ENCODE assay signal across 8 cellular contexts in the genomic region with DNA sequence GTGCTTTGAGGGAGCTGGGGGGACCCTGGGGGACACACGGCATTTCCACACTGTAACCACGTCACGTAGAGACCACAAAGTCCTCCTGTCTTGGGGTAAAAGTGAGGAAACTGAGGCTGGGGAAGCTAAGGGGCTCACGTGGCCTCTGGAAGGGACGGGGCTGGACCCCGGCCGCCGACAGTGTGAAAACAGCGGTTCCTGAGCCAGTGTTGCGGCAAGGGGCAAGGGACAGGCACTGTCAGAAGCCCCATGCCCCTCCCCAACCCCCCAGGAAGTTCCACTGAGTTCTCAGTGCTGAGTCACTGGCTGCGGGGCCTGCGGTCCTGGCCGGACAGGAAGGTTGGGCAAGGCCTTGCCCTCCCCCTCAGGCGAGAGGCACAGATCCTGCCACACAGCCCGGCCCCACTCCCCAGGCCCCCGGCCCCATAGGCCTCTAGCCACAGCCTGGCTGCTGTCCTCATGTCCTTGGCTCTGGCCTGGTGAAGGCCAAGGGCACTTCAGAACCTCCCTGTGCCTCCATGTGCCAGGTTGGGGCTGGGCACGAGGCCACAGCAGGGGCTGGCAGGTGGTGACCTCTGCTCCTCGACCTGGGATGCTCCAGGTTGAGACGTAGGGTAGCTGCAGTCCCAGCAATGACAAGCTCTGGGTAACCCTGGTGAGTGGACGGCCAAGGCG. TPM values are rescaled to one million over a fixed set of nuclear protein-coding genes. Genes with fewer than 3 reads are reported as not detected.
DNase-seq lines count a peak whose midpoint lies in the region; ATAC-seq, FAIRE-seq and TF ChIP-seq lines count a peak whose summit lies in the region.

No MANE protein-coding gene starts in this region.

- H3K18ac ChIP-seq in neuronal stem cell (ENCODE audit: low read length) = peak overlapping the region; percentile 3

- no peak overlapping the region for H2AFZ ChIP-seq in OCI-LY3 (ENCODE audit: low read depth, low read length)
- H2AFZ ChIP-seq in endothelial cell of umbilical vein (ENCODE audit: low read depth, low read length) = peak overlapping the region; percentile 11
- H2AFZ ChIP-seq in neuronal stem cell (ENCODE audit: low read length) = peak overlapping the region; percentile 68

- peak overlapping the region; percentile 90 for H2AK5ac ChIP-seq in neuronal stem cell (ENCODE audit: low read depth, low read length)

- H2BK15ac ChIP-seq in neuronal stem cell (ENCODE audit: low read length) = peak overlapping the region; percentile 75

- no peaks in the 10 kb centered on the region for H3K9me3 ChIP-seq in OCI-LY3 (ENCODE audit: insufficient read depth, low read length)
- no peaks in the 10 kb centered on the region for H3K9me3 ChIP-seq in endothelial cell of umbilical vein (replicated peaks; ENCODE audit: control insufficient read depth, insufficient read depth, low read length)
- H3K9me3 ChIP-seq in neuronal stem cell (replicated peaks in 1 of 2; ENCODE audit: control insufficient read depth in 2 of 2, insufficient read depth in 1 of 2, low read depth in 1 of 2, low read length in 2 of 2) = no peaks in the 10 kb centered on the region

- no peak overlapping the region for H2BK5ac ChIP-seq in neuronal stem cell (ENCODE audit: low read length)

- H3K23ac ChIP-seq in neuronal stem cell (ENCODE audit: low read depth, low read length, poor library complexity) = peak overlapping the region; percentile 55

- H3K9ac ChIP-seq in OCI-LY3 (ENCODE audit: low read length) (no peak overlapping the region), endothelial cell of umbilical vein (replicated peaks; ENCODE audit: extremely low read depth, insufficient read depth, low read length) (peak overlapping the region; percentile 81), neuronal stem cell (ENCODE audit: low read depth, low read length, poor library complexity) (peak overlapping the region; percentile 21)

- no peak for FAIRE-seq in endothelial cell of umbilical vein (lab: Jason Lieb, UNC)

- TF ChIP-seq POLR2A in endothelial cell of umbilical vein (IDR thresholded peaks at IDR 0.05; ENCODE audit: low read depth, low read length) = no peak

- intact Hi-C loops in endothelial cell of umbilical vein (cut with micrococcal nuclease) = loop anchor here (1.0 to 10.0 kb wide), 2 partner anchors 12 to 193 kb away; a partner anchor contains a TSS

- no peak overlapping the region for H3K4me3 ChIP-seq in OCI-LY3 (ENCODE audit: low read length)
- H3K4me3 ChIP-seq in endothelial cell of umbilical vein (replicated peaks in 1 of 3; ENCODE audit: insufficient read depth in 1 of 3, low read depth in 1 of 3, low read length in 3 of 3) = no peak overlapping the region
- H3K4me3 ChIP-seq in neuronal stem cell (ENCODE audit: low read length in 2 of 2) = no peak overlapping the region

- WGBS in neuronal stem cell (ENCODE audit: extremely low coverage in 2 of 2, insufficient read length in 2 of 2, insufficient replicate concordance in 1 of 2), 2 donors = no CpG with 5 or more reads among the region's 21 CpGs

- H3K9me3 Mint-ChIP-seq in endothelial cell (ENCODE audit: unreplicated experiment) = no peaks in the 10 kb centered on the region

- H3K27me3 ChIP-seq in OCI-LY3 (ENCODE audit: low read depth, low read length) (no peaks in the 10 kb centered on the region), endothelial cell of umbilical vein (ENCODE audit: control insufficient read depth in 2 of 2, insufficient read depth in 2 of 2, low read length in 2 of 2) (no peaks in the 10 kb centered on the region), neuronal stem cell (ENCODE audit: control insufficient read depth in 3 of 3, insufficient read depth in 3 of 3, low read depth in 1 of 3, low read length in 3 of 3) (no peaks in the 10 kb centered on the region)

- DNase-seq in endothelial cell of umbilical vein (ENCODE audit: low read depth, low spot score) (peak; percentile 79), neuronal stem cell (ENCODE audit: low spot score) (no peak), endothelial cell (ENCODE audit: low spot score) (no peak), Kasumi-1 (lab: John Stamatoyannopoulos, UW) (no peak), LoVo (ENCODE audit: low spot score) (no peak)

- H4K20me1 ChIP-seq in OCI-LY3 (ENCODE audit: insufficient read depth, low read length) = no peaks in the 10 kb centered on the region
- H4K20me1 ChIP-seq in endothelial cell of umbilical vein (replicated peaks; ENCODE audit: control insufficient read depth, extremely low read depth, insufficient read depth, low read length) = no peaks in the 10 kb centered on the region

- H3K4me2 ChIP-seq in OCI-LY3 (ENCODE audit: low read length) (no peak overlapping the region; the same call in 1 of the 2 replicates), endothelial cell of umbilical vein (ENCODE audit: insufficient read depth, low read length) (peak overlapping the region; percentile 52), neuronal stem cell (ENCODE audit: insufficient read depth, low read length, poor library complexity, severe bottlenecking) (no peak overlapping the region)

- H3K4me3 Mint-ChIP-seq in endothelial cell (ENCODE audit: unreplicated experiment) = no peak overlapping the region

- no peak overlapping the region for H2BK120ac ChIP-seq in neuronal stem cell (ENCODE audit: low read depth, low read length)

- H3K27ac Mint-ChIP-seq in endothelial cell (ENCODE audit: unreplicated experiment) = no peak overlapping the region

- H3K27ac ChIP-seq in C4-2B (peak overlapping the region; percentile 39), OCI-LY3 (ENCODE audit: low read length) (peak overlapping the region; percentile 80; the same call in 1 of the 2 replicates), endothelial cell of umbilical vein (ENCODE audit: insufficient read depth, low read depth, low read length) (peak overlapping the region; percentile 98), neuronal stem cell (replicated peaks; ENCODE audit: low read length) (no peak overlapping the region)

- no peaks in the 10 kb centered on the region for H3K9me1 ChIP-seq in endothelial cell of umbilical vein (replicated peaks; ENCODE audit: control insufficient read depth, extremely low read depth, insufficient read depth, low read length)

- ATAC-seq in HG02870 (IDR thresholded peaks at IDR 0.05; ENCODE audit: unreplicated experiment) = no peak

- H2BK12ac ChIP-seq in neuronal stem cell (ENCODE audit: low read length) = peak overlapping the region; percentile 22

- BruUV-seq in endothelial cell of umbilical vein (replicated peaks; lab: Mats Ljungman, UMichigan) = no TSS peak

- H3K27me3 Mint-ChIP-seq in endothelial cell (ENCODE audit: unreplicated experiment) = peaks cover 4% of the 10 kb centered on the region

- no peaks in the 10 kb centered on the region for H3K79me1 ChIP-seq in neuronal stem cell (ENCODE audit: low read depth, low read length)

- peaks cover 31% of the 10 kb centered on the region for H3K4me1 ChIP-seq in OCI-LY3 (ENCODE audit: low read length)
- peaks cover 28% of the 10 kb centered on the region for H3K4me1 ChIP-seq in endothelial cell of umbilical vein (ENCODE audit: control insufficient read depth, extremely low read depth, insufficient read depth, low read length)
- peaks cover 1 to 14% of the 10 kb centered on the region in 2 donors for H3K4me1 ChIP-seq in neuronal stem cell (ENCODE audit: control insufficient read depth in 2 of 2, insufficient read depth in 1 of 2, low read depth in 1 of 2, low read length in 2 of 2)

- H4K91ac ChIP-seq in neuronal stem cell (ENCODE audit: low read depth, low read length, poor library complexity) = no peak overlapping the region

- POLR2A ChIA-PET in endothelial cell of umbilical vein (lab: Charles Lee) = no interaction called here

- CTCF ChIA-PET in endothelial cell of umbilical vein (lab: Charles Lee) = interaction anchor here (5.3 kb wide), 1 partner anchor 12 kb away, joined by 22 read pairs; no protein-coding TSS in a partner anchor

- H3K79me2 ChIP-seq in OCI-LY3 (ENCODE audit: low read length) (0 out of 2 replicates have a peak, but pooled peaks cover 3% of the 10 kb centered on the region), endothelial cell of umbilical vein (ENCODE audit: control insufficient read depth, insufficient read depth, low read length) (no peaks in the 10 kb centered on the region)

- no peak overlapping the region for H3K4ac ChIP-seq in neuronal stem cell (ENCODE audit: low read length)

- dilution Hi-C loops in endothelial cell of umbilical vein (cut with MboI; ENCODE audit: extremely low pct_ligation_motif_present, low sequenced_read_pairs) = no loop called here

- H3K4me1 Mint-ChIP-seq in endothelial cell (ENCODE audit: unreplicated experiment) = peaks cover 3% of the 10 kb centered on the region

- TF ChIP-seq CTCF in C4-2B (conservative IDR thresholded peaks at IDR 0.05) (no peak), OCI-LY3 (IDR thresholded peaks at IDR 0.05; ENCODE audit: low read depth, low read length) (no peak), endothelial cell of umbilical vein (IDR thresholded peaks at IDR 0.05; ENCODE audit: extremely low read depth in 1 of 2, insufficient read depth in 1 of 2, low read depth in 1 of 2, low read length in 2 of 2) (no peak), endothelial cell (IDR thresholded peaks at IDR 0.05; ENCODE audit: unreplicated experiment) (no peak)

- no peak overlapping the region for H4K8ac ChIP-seq in neuronal stem cell (ENCODE audit: low read depth, low read length)

- peaks cover 4% of the 10 kb centered on the region for H3K36me3 Mint-ChIP-seq in endothelial cell (ENCODE audit: low read depth, unreplicated experiment)

- peak overlapping the region; percentile 56 for H3K14ac ChIP-seq in neuronal stem cell (ENCODE audit: low read length)

- no peaks in the 10 kb centered on the region for H3K36me3 ChIP-seq in OCI-LY3 (replicated peaks; ENCODE audit: low read depth, low read length)
- no peaks in the 10 kb centered on the region for H3K36me3 ChIP-seq in endothelial cell of umbilical vein (ENCODE audit: control insufficient read depth in 2 of 2, extremely low read depth in 1 of 2, insufficient read depth in 2 of 2, low read length in 2 of 2)
- no peaks in the 10 kb centered on the region for H3K36me3 ChIP-seq in neuronal stem cell (replicated peaks in 1 of 2; ENCODE audit: control insufficient read depth in 2 of 2, insufficient read depth in 2 of 2, low read length in 2 of 2)

RNA-seq across cellular contexts. Expression of a gene that starts 5.0 kb away (rescaled TPM):
- 31.6 and 40.9 TPM in 2 replicates for total RNA-seq in endothelial cell of umbilical vein
- 18.6 and 19.7 TPM in 2 replicates for polyA plus RNA-seq in endothelial cell of umbilical vein
- 3.9 and 6.4 TPM in 2 replicates for polyA plus RNA-seq in endothelial cell of umbilical vein (2011; cell fraction: cytosol; rRNA removed)
- 167 and 183 TPM in 2 replicates for polyA plus RNA-seq in endothelial cell of umbilical vein (2011; cell fraction: nucleus; rRNA removed)
- polyA plus RNA-seq in endothelial cell of umbilical vein (2012) = 9.3 and 11.4 TPM in 2 replicates
- 15.8 and 16.5 TPM in 2 replicates for polyA minus RNA-seq in endothelial cell of umbilical vein
- 16.3 TPM for polyA minus RNA-seq in endothelial cell of umbilical vein (2011; cell fraction: cytosol; rRNA and poly(A)+ RNA removed)
- 31.4 and 37.9 TPM in 2 replicates for polyA minus RNA-seq in endothelial cell of umbilical vein (2011; cell fraction: nucleus; rRNA and poly(A)+ RNA removed)
- 26.0 TPM for polyA plus RNA-seq in neuronal stem cell (2013, experiment 1 of 2)
- polyA plus RNA-seq in neuronal stem cell (2013, experiment 2 of 2) = 24.0 TPM
- total RNA-seq in endothelial cell (ENCODE audit: unreplicated experiment) = 37.2 TPM

RNA-seq across cellular contexts. Expression of a gene that starts 11.2 kb away (rescaled TPM):
- 171 and 229 TPM in 2 replicates for total RNA-seq in endothelial cell of umbilical vein
- polyA plus RNA-seq in endothelial cell of umbilical vein = 95.9 and 140 TPM in 2 replicates
- polyA plus RNA-seq in endothelial cell of umbilical vein (2011; cell fraction: cytosol; rRNA removed) = 52.1 and 69.8 TPM in 2 replicates
- 40.9 and 41.0 TPM in 2 replicates for polyA plus RNA-seq in endothelial cell of umbilical vein (2011; cell fraction: nucleus; rRNA removed)
- polyA plus RNA-seq in endothelial cell of umbilical vein (2012) = 119 and 153 TPM in 2 replicates
- polyA minus RNA-seq in endothelial cell of umbilical vein = 98.9 and 118 TPM in 2 replicates
- 158 TPM for polyA minus RNA-seq in endothelial cell of umbilical vein (2011; cell fraction: cytosol; rRNA and poly(A)+ RNA removed)
- polyA minus RNA-seq in endothelial cell of umbilical vein (2011; cell fraction: nucleus; rRNA and poly(A)+ RNA removed) = 31.0 and 31.5 TPM in 2 replicates
- 3.5 TPM for polyA plus RNA-seq in neuronal stem cell (2013, experiment 1 of 2)
- 3.2 TPM for polyA plus RNA-seq in neuronal stem cell (2013, experiment 2 of 2)
- total RNA-seq in endothelial cell (ENCODE audit: unreplicated experiment) = 76.2 TPM

RNA-seq across cellular contexts. Expression of a gene that starts 55.8 kb away (rescaled TPM):
- total RNA-seq in endothelial cell of umbilical vein = 143 and 155 TPM in 2 replicates
- polyA plus RNA-seq in endothelial cell of umbilical vein = 123 and 127 TPM in 2 replicates
- 137 and 147 TPM in 2 replicates for polyA plus RNA-seq in endothelial cell of umbilical vein (2011; cell fraction: cytosol; rRNA removed)
- polyA plus RNA-seq in endothelial cell of umbilical vein (2011; cell fraction: nucleus; rRNA removed) = 510 and 541 TPM in 2 replicates
- polyA plus RNA-seq in endothelial cell of umbilical vein (2012) = 147 and 161 TPM in 2 replicates
- polyA minus RNA-seq in endothelial cell of umbilical vein = 108 and 121 TPM in 2 replicates
- 34.4 TPM for polyA minus RNA-seq in endothelial cell of umbilical vein (2011; cell fraction: cytosol; rRNA and poly(A)+ RNA removed)
- polyA minus RNA-seq in endothelial cell of umbilical vein (2011; cell fraction: nucleus; rRNA and poly(A)+ RNA removed) = 96.1 and 97.5 TPM in 2 replicates
- 70.3 TPM for polyA plus RNA-seq in neuronal stem cell (2013, experiment 1 of 2)
- 72.1 TPM for polyA plus RNA-seq in neuronal stem cell (2013, experiment 2 of 2)
- total RNA-seq in endothelial cell (ENCODE audit: unreplicated experiment) = 149 TPM
